ENCODE assay signal across 17 cellular contexts in genomic region chr19:21335721-21336120, GRCh38. TPM values are rescaled to one million over a fixed set of nuclear protein-coding genes. Genes with fewer than 3 reads are reported as not detected.
DNase-seq lines count a peak whose midpoint lies in the region; ATAC-seq and TF ChIP-seq lines count a peak whose summit lies in the region.
"Had no signal": no experiment of that assay in that cellular context is flagged by ENCODE, and none has a peak within 500 bp of the region (broad histone marks: within the 10 kb centered on the region; RNA-seq: fewer than 3 reads in every experiment).

No MANE protein-coding gene starts in this region.

- H4K20me1 ChIP-seq in DOHH2 (ENCODE audit: control insufficient read depth, insufficient read depth, low read depth, low read length): no peaks in the 10 kb centered on the region
- no peaks in the 10 kb centered on the region for H4K20me1 ChIP-seq in hepatocyte (ENCODE audit: insufficient read depth, poor library complexity, severe bottlenecking)

- no peak overlapping the region for H3K27ac Mint-ChIP-seq in stimulated activated naive B cell treated with anti-CD40 and anti-IgM and Interleukin-4, amounts not matched to agents 10 μg/mL and 1 μg/mL and 100 μg/mL, for 72 hours
- no peak overlapping the region for H3K27ac Mint-ChIP-seq in activated T-cell treated with anti-CD3 and anti-CD28 coated beads, Interleukin-2, amount 50 U/mL, for 24 hours
- H3K27ac Mint-ChIP-seq: IgD-negative memory B cell, T-cell had no signal

- TF ChIP-seq CTCF in DOHH2 (IDR thresholded peaks at IDR 0.05; ENCODE audit: low read depth, low read length, poor library complexity, severe bottlenecking) (peak; percentile 16), HEK293 (tag by site-specific recombination; IDR thresholded peaks at IDR 0.05) (no peak), hepatocyte (IDR thresholded peaks at IDR 0.05; ENCODE audit: poor library complexity) (peak; percentile 14), body of pancreas (IDR thresholded peaks at IDR 0.05) (no peak)

- DNase-seq in OCI-M1 (lab: John Stamatoyannopoulos, UW): peak; percentile 30
- DNase-seq in hepatocyte (ENCODE audit: low spot score): no peak
- DNase-seq in stimulated activated naive B cell treated with anti-CD40 and anti-IgM and Interleukin-4, amounts not matched to agents 10 μg/mL and 1 μg/mL and 100 μg/mL, for 72 hours: no peak
- no peak for DNase-seq in activated T-cell treated with anti-CD3 and anti-CD28 coated beads, Interleukin-2, amount 50 U/mL, for 24 hours
- no peak for DNase-seq in body of pancreas
- DNase-seq: COR-L47, MV-4-11, NCI-H1436, NCI-H2029, NCI-H510A treated with DMSO at 0.1 percent for 48 hours, T-cell had no signal

- H3K27me3 Mint-ChIP-seq in stimulated activated naive B cell treated with anti-CD40 and anti-IgM and Interleukin-4, amounts not matched to agents 10 μg/mL and 1 μg/mL and 100 μg/mL, for 72 hours: no peaks in the 10 kb centered on the region
- no peaks in the 10 kb centered on the region for H3K27me3 Mint-ChIP-seq in activated T-cell treated with anti-CD3 and anti-CD28 coated beads, Interleukin-2, amount 50 U/mL, for 24 hours
- H3K27me3 Mint-ChIP-seq: IgD-negative memory B cell had no signal

- H3K79me2 ChIP-seq in DOHH2 (ENCODE audit: control insufficient read depth, low read length) (no peaks in the 10 kb centered on the region), hepatocyte (no peaks in the 10 kb centered on the region)

- WGBS in hepatocyte (ENCODE audit: low lambda C conversion rate, missing lambda C conversion rate): 66% methylated on average over 2 of the region's 2 CpGs
- WGBS in body of pancreas, 2 donors: 50 to 69% methylated on average over 2 of the region's 2 CpGs

- H3K4me3 Mint-ChIP-seq in stimulated activated naive B cell treated with anti-CD40 and anti-IgM and Interleukin-4, amounts not matched to agents 10 μg/mL and 1 μg/mL and 100 μg/mL, for 72 hours: no peak overlapping the region
- no peak overlapping the region for H3K4me3 Mint-ChIP-seq in activated T-cell treated with anti-CD3 and anti-CD28 coated beads, Interleukin-2, amount 50 U/mL, for 24 hours
- H3K4me3 Mint-ChIP-seq: IgD-negative memory B cell, T-cell had no signal

- peaks cover 2 to 3% of the 10 kb centered on the region in 2 donors for H3K36me3 Mint-ChIP-seq in stimulated activated naive B cell treated with anti-CD40 and anti-IgM and Interleukin-4, amounts not matched to agents 10 μg/mL and 1 μg/mL and 100 μg/mL, for 72 hours
- peaks cover 10% of the 10 kb centered on the region for H3K36me3 Mint-ChIP-seq in activated T-cell treated with anti-CD3 and anti-CD28 coated beads, Interleukin-2, amount 50 U/mL, for 24 hours (ENCODE audit: low read depth)
- H3K36me3 Mint-ChIP-seq: IgD-negative memory B cell had no signal

- H3K9me2 ChIP-seq in DOHH2 (replicated peaks; ENCODE audit: control insufficient read depth, low read length) (no peaks in the 10 kb centered on the region), hepatocyte (replicated peaks; ENCODE audit: insufficient read depth) (no peaks in the 10 kb centered on the region)

- H3F3A ChIP-seq in DOHH2 (ENCODE audit: control insufficient read depth, insufficient read depth): no peaks in the 10 kb centered on the region

- CTCF ChIA-PET in HEK293 (lab: Yijun Ruan, JAX): no interaction called here

- TF ChIP-seq POLR2A in body of pancreas (IDR thresholded peaks at IDR 0.05): no peak

- no peak overlapping the region for H3K27ac ChIP-seq in DOHH2 (ENCODE audit: low read depth, low read length)
- no peak overlapping the region for H3K27ac ChIP-seq in HEK293 (ENCODE audit: extremely low read depth, low read depth, low read length)
- no peak overlapping the region for H3K27ac ChIP-seq in hepatocyte
- no peak overlapping the region for H3K27ac ChIP-seq in body of pancreas

- peaks cover 8 to 10% of the 10 kb centered on the region in 2 donors for H3K9me3 Mint-ChIP-seq in stimulated activated naive B cell treated with anti-CD40 and anti-IgM and Interleukin-4, amounts not matched to agents 10 μg/mL and 1 μg/mL and 100 μg/mL, for 72 hours
- H3K9me3 Mint-ChIP-seq in activated T-cell treated with anti-CD3 and anti-CD28 coated beads, Interleukin-2, amount 50 U/mL, for 24 hours: peaks cover 33% of the 10 kb centered on the region

- no peaks in the 10 kb centered on the region for H3K4me1 ChIP-seq in DOHH2 (ENCODE audit: control insufficient read depth, low read length)
- no peaks in the 10 kb centered on the region for H3K4me1 ChIP-seq in HEK293 (ENCODE audit: control insufficient read depth, insufficient read depth, low read length)
- no peaks in the 10 kb centered on the region for H3K4me1 ChIP-seq in hepatocyte (ENCODE audit: insufficient read depth)
- no peaks in the 10 kb centered on the region for H3K4me1 ChIP-seq in body of pancreas

- no peaks in the 10 kb centered on the region for H3K4me1 Mint-ChIP-seq in stimulated activated naive B cell treated with anti-CD40 and anti-IgM and Interleukin-4, amounts not matched to agents 10 μg/mL and 1 μg/mL and 100 μg/mL, for 72 hours
- no peaks in the 10 kb centered on the region for H3K4me1 Mint-ChIP-seq in activated T-cell treated with anti-CD3 and anti-CD28 coated beads, Interleukin-2, amount 50 U/mL, for 24 hours (ENCODE audit: low read depth)
- H3K4me1 Mint-ChIP-seq: IgD-negative memory B cell, T-cell had no signal

- H3K4me2 ChIP-seq in DOHH2 (ENCODE audit: low read length): no peak overlapping the region
- no peak overlapping the region for H3K4me2 ChIP-seq in hepatocyte

- H3K9me3 ChIP-seq in DOHH2 (ENCODE audit: control insufficient read depth, insufficient read depth, low read length) (peaks cover 34% of the 10 kb centered on the region), HEK293 (ENCODE audit: control insufficient read depth, insufficient read depth, low read depth, low read length) (no peaks in the 10 kb centered on the region), hepatocyte (ENCODE audit: low read depth) (no peaks in the 10 kb centered on the region), body of pancreas (peaks cover 0 to 7% (median 0%) of the 10 kb centered on the region in 3 donors)

- no peaks in the 10 kb centered on the region for H3K27me3 ChIP-seq in DOHH2 (ENCODE audit: control insufficient read depth, low read length)
- H3K27me3 ChIP-seq in hepatocyte: no peaks in the 10 kb centered on the region
- H3K27me3 ChIP-seq in body of pancreas: no peaks in the 10 kb centered on the region

- intact Hi-C loops in body of pancreas (cut with DNase I): no loop called here

- H3K36me3 ChIP-seq in DOHH2 (ENCODE audit: control insufficient read depth, low read length) (no peaks in the 10 kb centered on the region), HEK293 (ENCODE audit: control insufficient read depth in 2 of 2, insufficient read depth in 1 of 2, low read length in 2 of 2) (no peaks in the 10 kb centered on the region), hepatocyte (replicated peaks; ENCODE audit: insufficient read depth, low read depth) (no peaks in the 10 kb centered on the region), body of pancreas (replicated peaks in 1 of 2; ENCODE audit: insufficient read depth in 1 of 2, low read depth in 2 of 2) (no peaks in the 10 kb centered on the region)

- no peak for ATAC-seq in stimulated activated naive B cell treated with anti-CD40 and anti-IgM and Interleukin-4, amounts not matched to agents 10 μg/mL and 1 μg/mL and 100 μg/mL, for 72 hours (replicated peaks)
- ATAC-seq in HG02870 (IDR thresholded peaks at IDR 0.05; ENCODE audit: unreplicated experiment) (no peak), body of pancreas (no peak)
- ATAC-seq: Panc1, Right ventricle myocardium inferior, T-cell had no signal

- POLR2A ChIA-PET in HEK293 (lab: Yijun Ruan, JAX): no interaction called here

- H3K4me3 ChIP-seq in DOHH2 (ENCODE audit: low read length) (no peak overlapping the region), HEK293 (ENCODE audit: low read depth, low read length) (no peak overlapping the region), hepatocyte (no peak overlapping the region), body of pancreas (no peak overlapping the region)

- no peak overlapping the region for H2AFZ ChIP-seq in hepatocyte

TF ChIP-seq in HEK293, 187 proteins besides CTCF, POLR2A, EP300 and RAD21:
- TF ChIP-seq SETDB1 (IDR thresholded peaks at IDR 0.05; ENCODE audit: insufficient read length, low read length): peak; percentile 94
- no peak for TF ChIP-seq ZNF530 (tag by site-specific recombination; IDR thresholded peaks at IDR 0.05; ENCODE audit: low read depth)
- peak; percentile 73; the same call in 1 of the 2 replicates for TF ChIP-seq ZNF561 (tag by site-specific recombination; IDR thresholded peaks at IDR 0.05; ENCODE audit: borderline replicate concordance)
- TF ChIP-seq ZBTB7A (tag by site-specific recombination; IDR thresholded peaks at IDR 0.05; ENCODE audit: low read depth): no peak
- TF ChIP-seq ZNF830 (tag by site-specific recombination; IDR thresholded peaks at IDR 0.05; ENCODE audit: low read depth): no peak

RNA-seq across cellular contexts. Expression of gene ZNF708, which starts 6.5 kb away (rescaled TPM):
- total RNA-seq in hepatocyte (9.9 and 11.7 TPM in 2 replicates), body of pancreas (10 to 100 TPM; 13.7 to 14.5 TPM)
- 0.92 and 1.4 TPM in 2 replicates for polyA plus RNA-seq in hepatocyte

RNA-seq across cellular contexts. Expression of gene ZNF738, which starts 23.1 kb away (rescaled TPM):
- total RNA-seq in hepatocyte (18.4 and 28.4 TPM in 2 replicates), body of pancreas (1 to 10 TPM; 3.0 to 4.7 TPM)
- polyA plus RNA-seq in hepatocyte: 8.4 and 9.3 TPM in 2 replicates

Comparison
In these comparisons a context has a peak if more than half of its experiments do, and no peak if none do; other contexts are left out.
1. CTCF ChIP-seq: peak in DOHH2 (single experiment) and hepatocyte (single experiment); none in HEK293 (single experiment) and body of pancreas (0 of 7).